Comparison of ENCODE assay signal across 1 cellular context in the genomic region with DNA sequence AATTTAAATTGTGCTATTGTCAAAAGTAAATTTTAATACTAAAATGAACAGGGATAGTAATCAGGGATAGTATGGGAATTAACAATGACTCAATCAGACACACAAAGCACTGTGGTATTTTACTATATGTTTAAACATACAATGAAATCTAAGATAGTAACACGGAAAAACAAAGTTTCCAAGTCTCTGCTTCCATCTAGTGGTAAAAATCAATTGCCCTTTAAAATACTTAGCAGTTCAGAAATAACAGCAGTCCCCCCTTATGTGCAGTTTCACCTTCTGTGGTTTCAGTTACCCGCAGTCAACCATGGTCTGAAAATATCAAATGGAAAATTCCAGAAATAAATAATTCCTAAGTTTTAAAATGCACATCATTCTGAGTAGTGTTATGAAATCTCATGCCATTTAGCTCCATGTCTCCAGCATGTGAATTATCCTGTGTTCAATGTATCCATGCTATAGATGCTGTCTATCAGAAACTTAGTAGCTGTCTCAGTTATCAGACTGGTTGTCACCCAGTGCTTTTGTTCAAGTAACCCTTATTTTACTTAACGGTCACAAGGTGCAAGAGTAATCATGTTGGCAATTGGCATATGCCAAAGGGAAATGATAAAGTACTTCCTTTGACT.
TF ChIP-seq lines count a peak whose summit lies in the region.

No MANE protein-coding gene starts in this region.

TF ChIP-seq in K562, 482 proteins besides CTCF, POLR2A, EP300 and RAD21 (continued from another document):
- TF ChIP-seq SAFB (IDR thresholded peaks at IDR 0.05; ENCODE audit: borderline replicate concordance, low read depth, low read length), result no peak
- TF ChIP-seq NFYB (IDR thresholded peaks at IDR 0.05; ENCODE audit: extremely low read depth, insufficient read length), result no peak
- TF ChIP-seq, protein P1, sequence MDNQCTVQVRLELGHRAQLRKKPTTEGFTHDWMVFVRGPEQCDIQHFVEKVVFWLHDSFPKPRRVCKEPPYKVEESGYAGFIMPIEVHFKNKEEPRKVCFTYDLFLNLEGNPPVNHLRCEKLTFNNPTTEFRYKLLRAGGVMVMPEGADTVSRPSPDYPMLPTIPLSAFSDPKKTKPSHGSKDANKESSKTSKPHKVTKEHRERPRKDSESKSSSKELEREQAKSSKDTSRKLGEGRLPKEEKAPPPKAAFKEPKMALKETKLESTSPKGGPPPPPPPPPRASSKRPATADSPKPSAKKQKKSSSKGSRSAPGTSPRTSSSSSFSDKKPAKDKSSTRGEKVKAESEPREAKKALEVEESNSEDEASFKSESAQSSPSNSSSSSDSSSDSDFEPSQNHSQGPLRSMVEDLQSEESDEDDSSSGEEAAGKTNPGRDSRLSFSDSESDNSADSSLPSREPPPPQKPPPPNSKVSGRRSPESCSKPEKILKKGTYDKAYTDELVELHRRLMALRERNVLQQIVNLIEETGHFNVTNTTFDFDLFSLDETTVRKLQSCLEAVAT (IDR thresholded peaks at IDR 0.05), result no peak
- no peak for TF ChIP-seq SREBF1 (IDR thresholded peaks at IDR 0.05; ENCODE audit: borderline replicate concordance, low read depth, low read length)
- TF ChIP-seq TEAD4 (IDR thresholded peaks at IDR 0.05; ENCODE audit: low read length), result 0 out of 2 replicates have a peak, but pooled peaks have one; percentile 18
- TF ChIP-seq TEAD4 (CRISPR knock-in tag; IDR thresholded peaks at IDR 0.05; ENCODE audit: borderline replicate concordance), result no peak
- TF ChIP-seq, protein P2, sequence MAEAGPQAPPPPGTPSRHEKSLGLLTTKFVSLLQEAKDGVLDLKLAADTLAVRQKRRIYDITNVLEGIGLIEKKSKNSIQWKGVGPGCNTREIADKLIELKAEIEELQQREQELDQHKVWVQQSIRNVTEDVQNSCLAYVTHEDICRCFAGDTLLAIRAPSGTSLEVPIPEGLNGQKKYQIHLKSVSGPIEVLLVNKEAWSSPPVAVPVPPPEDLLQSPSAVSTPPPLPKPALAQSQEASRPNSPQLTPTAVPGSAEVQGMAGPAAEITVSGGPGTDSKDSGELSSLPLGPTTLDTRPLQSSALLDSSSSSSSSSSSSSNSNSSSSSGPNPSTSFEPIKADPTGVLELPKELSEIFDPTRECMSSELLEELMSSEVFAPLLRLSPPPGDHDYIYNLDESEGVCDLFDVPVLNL (CRISPR knock-in tag; IDR thresholded peaks at IDR 0.05; ENCODE audit: low read depth), result no peak
- TF ChIP-seq SIRT6 (IDR thresholded peaks at IDR 0.05; ENCODE audit: low read depth, low read length), result no peak
- TF ChIP-seq ZC3H11A (IDR thresholded peaks at IDR 0.05; ENCODE audit: low read depth, low read length), result no peak
- TF ChIP-seq KHSRP (IDR thresholded peaks at IDR 0.05), result no peak
- peak; percentile 18; the same call in 1 of the 2 replicates for TF ChIP-seq TOE1 (IDR thresholded peaks at IDR 0.05; ENCODE audit: borderline replicate concordance)
- no peak for TF ChIP-seq TOE1 (CRISPR knock-in tag; IDR thresholded peaks at IDR 0.05; ENCODE audit: borderline replicate concordance, low read depth)
- TF ChIP-seq, protein P3, sequence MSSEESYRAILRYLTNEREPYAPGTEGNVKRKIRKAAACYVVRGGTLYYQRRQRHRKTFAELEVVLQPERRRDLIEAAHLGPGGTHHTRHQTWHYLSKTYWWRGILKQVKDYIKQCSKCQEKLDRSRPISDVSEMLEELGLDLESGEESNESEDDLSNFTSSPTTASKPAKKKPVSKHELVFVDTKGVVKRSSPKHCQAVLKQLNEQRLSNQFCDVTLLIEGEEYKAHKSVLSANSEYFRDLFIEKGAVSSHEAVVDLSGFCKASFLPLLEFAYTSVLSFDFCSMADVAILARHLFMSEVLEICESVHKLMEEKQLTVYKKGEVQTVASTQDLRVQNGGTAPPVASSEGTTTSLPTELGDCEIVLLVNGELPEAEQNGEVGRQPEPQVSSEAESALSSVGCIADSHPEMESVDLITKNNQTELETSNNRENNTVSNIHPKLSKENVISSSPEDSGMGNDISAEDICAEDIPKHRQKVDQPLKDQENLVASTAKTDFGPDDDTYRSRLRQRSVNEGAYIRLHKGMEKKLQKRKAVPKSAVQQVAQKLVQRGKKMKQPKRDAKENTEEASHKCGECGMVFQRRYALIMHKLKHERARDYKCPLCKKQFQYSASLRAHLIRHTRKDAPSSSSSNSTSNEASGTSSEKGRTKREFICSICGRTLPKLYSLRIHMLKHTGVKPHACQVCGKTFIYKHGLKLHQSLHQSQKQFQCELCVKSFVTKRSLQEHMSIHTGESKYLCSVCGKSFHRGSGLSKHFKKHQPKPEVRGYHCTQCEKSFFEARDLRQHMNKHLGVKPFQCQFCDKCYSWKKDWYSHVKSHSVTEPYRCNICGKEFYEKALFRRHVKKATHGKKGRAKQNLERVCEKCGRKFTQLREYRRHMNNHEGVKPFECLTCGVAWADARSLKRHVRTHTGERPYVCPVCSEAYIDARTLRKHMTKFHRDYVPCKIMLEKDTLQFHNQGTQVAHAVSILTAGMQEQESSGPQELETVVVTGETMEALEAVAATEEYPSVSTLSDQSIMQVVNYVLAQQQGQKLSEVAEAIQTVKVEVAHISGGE (CRISPR knock-in tag; IDR thresholded peaks at IDR 0.05), result no peak
- TF ChIP-seq KAT2B (IDR thresholded peaks at IDR 0.05; ENCODE audit: low read depth, low read length), result no peak
- no peak for TF ChIP-seq MAFG (tag; conservative IDR thresholded peaks at IDR 0.05)
- no peak for TF ChIP-seq SIN3B (IDR thresholded peaks at IDR 0.05; ENCODE audit: low read depth)
- TF ChIP-seq FOSL1 (tag; conservative IDR thresholded peaks at IDR 0.05), result 0 out of 2 replicates have a peak, but pooled peaks have one; percentile 44
- TF ChIP-seq, protein P4, sequence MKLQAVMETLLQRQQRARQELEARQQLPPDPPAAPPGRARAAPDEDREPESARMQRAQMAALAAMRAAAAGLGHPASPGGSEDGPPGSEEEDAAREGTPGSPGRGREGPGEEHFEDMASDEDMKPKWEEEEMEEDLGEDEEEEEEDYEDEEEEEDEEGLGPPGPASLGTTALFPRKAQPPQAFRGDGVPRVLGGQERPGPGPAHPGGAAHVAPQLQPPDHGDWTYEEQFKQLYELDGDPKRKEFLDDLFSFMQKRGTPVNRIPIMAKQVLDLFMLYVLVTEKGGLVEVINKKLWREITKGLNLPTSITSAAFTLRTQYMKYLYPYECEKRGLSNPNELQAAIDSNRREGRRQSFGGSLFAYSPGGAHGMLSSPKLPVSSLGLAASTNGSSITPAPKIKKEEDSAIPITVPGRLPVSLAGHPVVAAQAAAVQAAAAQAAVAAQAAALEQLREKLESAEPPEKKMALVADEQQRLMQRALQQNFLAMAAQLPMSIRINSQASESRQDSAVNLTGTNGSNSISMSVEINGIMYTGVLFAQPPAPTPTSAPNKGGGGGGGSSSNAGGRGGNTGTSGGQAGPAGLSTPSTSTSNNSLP (IDR thresholded peaks at IDR 0.05; ENCODE audit: borderline replicate concordance, low read depth, low read length), result peak; percentile 83
- peak; percentile 49 for TF ChIP-seq SMC3 (conservative IDR thresholded peaks at IDR 0.05; ENCODE audit: insufficient read depth, low read depth, low read length)
- TF ChIP-seq RFX1 (IDR thresholded peaks at IDR 0.05), result no peak
- 0 out of 2 replicates have a peak, but pooled peaks have one; percentile 15 for TF ChIP-seq SMARCA5 (IDR thresholded peaks at IDR 0.05)
- TF ChIP-seq, protein P5, sequence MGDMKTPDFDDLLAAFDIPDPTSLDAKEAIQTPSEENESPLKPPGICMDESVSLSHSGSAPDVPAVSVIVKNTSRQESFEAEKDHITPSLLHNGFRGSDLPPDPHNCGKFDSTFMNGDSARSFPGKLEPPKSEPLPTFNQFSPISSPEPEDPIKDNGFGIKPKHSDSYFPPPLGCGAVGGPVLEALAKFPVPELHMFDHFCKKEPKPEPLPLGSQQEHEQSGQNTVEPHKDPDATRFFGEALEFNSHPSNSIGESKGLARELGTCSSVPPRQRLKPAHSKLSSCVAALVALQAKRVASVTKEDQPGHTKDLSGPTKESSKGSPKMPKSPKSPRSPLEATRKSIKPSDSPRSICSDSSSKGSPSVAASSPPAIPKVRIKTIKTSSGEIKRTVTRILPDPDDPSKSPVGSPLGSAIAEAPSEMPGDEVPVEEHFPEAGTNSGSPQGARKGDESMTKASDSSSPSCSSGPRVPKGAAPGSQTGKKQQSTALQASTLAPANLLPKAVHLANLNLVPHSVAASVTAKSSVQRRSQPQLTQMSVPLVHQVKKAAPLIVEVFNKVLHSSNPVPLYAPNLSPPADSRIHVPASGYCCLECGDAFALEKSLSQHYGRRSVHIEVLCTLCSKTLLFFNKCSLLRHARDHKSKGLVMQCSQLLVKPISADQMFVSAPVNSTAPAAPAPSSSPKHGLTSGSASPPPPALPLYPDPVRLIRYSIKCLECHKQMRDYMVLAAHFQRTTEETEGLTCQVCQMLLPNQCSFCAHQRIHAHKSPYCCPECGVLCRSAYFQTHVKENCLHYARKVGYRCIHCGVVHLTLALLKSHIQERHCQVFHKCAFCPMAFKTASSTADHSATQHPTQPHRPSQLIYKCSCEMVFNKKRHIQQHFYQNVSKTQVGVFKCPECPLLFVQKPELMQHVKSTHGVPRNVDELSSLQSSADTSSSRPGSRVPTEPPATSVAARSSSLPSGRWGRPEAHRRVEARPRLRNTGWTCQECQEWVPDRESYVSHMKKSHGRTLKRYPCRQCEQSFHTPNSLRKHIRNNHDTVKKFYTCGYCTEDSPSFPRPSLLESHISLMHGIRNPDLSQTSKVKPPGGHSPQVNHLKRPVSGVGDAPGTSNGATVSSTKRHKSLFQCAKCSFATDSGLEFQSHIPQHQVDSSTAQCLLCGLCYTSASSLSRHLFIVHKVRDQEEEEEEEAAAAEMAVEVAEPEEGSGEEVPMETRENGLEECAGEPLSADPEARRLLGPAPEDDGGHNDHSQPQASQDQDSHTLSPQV (IDR thresholded peaks at IDR 0.05), result 0 out of 2 replicates have a peak, but pooled peaks have one; percentile 34
- TF ChIP-seq ZZZ3 (IDR thresholded peaks at IDR 0.05), result peak; percentile 72; the same call in 1 of the 2 replicates
- no peak for TF ChIP-seq DPF2 (IDR thresholded peaks at IDR 0.05)
